Comparison of ENCODE assay signal across 35 cellular contexts in the genomic region with DNA sequence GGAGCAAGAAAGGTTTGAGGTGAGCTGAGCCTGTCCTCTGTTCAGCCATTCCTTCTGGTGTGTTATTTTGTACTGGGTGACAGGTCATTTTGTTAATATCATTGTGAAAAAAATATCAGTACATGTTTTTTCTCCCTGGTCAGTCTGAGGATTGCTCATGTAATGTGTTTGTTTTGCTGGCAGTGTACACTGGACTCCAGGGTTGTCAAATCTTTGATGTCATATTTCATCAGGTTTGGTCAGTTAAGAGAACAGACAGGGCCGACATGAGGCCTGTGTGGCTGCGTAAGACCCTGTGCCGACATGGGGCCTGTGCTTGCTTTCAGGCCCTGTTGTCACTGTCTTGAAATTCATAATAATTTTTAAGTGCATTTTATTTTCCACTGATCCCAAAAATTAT. TPM values are rescaled to one million over a fixed set of nuclear protein-coding genes. Genes with fewer than 3 reads are reported as not detected.
"Had no signal": no experiment of that assay in that cellular context is flagged by ENCODE, and none has a peak within 500 bp of the region (broad histone marks: within the 10 kb centered on the region; RNA-seq: fewer than 3 reads in every experiment).

No MANE protein-coding gene starts in this region.

- DNase-seq: activated CD4-positive, alpha-beta memory T cell treated with anti-CD3 and anti-CD28 coated beads for 36 hours; activated CD4-positive, alpha-beta T cell treated with anti-CD3 and anti-CD28 coated beads for 36 hours; activated CD4-positive, alpha-beta T cell treated with anti-CD3 and anti-CD28 coated beads, Interleukin-2, amount 10 ng/mL, durations not matched to agents 24 days and 14 days; activated CD4-positive, CD25-positive, alpha-beta regulatory T cell; activated CD4-positive, CD25-positive, alpha-beta regulatory T cell treated with anti-CD3 and anti-CD28 coated beads, Interleukin-2, amount 50 U/mL, for 72 hours; activated CD8-positive, alpha-beta memory T cell treated with anti-CD3 and anti-CD28 coated beads, Interleukin-2, amount 50 U/mL, for 48 hours; activated gamma-delta T cell; activated naive CD4-positive, alpha-beta T cell treated with Interleukin-2 at 50 U/mL for 16 hours; activated naive CD8-positive, alpha-beta T cell treated with anti-CD3 and anti-CD28 coated beads, Interleukin-2, amount 10 ng/mL, durations not matched to agents 7 days and 5 days; activated T-cell treated with anti-CD3 and anti-CD28 coated beads for 4 hours; activated T-cell treated with anti-CD3 and anti-CD28 coated beads, Interleukin-2, amount 50 U/mL, for 24 hours; activated T-cell treated with anti-CD3 and anti-CD28 coated beads, Interleukin-2, amount 50 U/mL, for 72 hours; amniotic stem cell; anterior cingulate cortex; brain microvascular endothelial cell; dorsolateral prefrontal cortex; effector memory CD8-positive, alpha-beta T cell; erythroblast; foreskin keratinocyte; gastrocnemius medialis; glutamatergic neuron; heart left ventricle; T-helper 1 cell; T-helper 17 cell; T1000; WERI-Rb-1 had no signal

- H3K4me3 Mint-ChIP-seq: activated CD4-positive, alpha-beta memory T cell treated with anti-CD3 and anti-CD28 coated beads for 36 hours; activated CD4-positive, alpha-beta T cell treated with anti-CD3 and anti-CD28 coated beads for 36 hours; activated CD4-positive, alpha-beta T cell treated with anti-CD3 and anti-CD28 coated beads, Interleukin-2, amount 10 ng/mL, durations not matched to agents 24 days and 14 days; activated naive CD8-positive, alpha-beta T cell treated with anti-CD3 and anti-CD28 coated beads, Interleukin-2, amount 10 ng/mL, durations not matched to agents 7 days and 5 days; activated T-cell treated with anti-CD3 and anti-CD28 coated beads, Interleukin-2, amount 50 U/mL, for 24 hours; activated T-cell treated with anti-CD3 and anti-CD28 coated beads, Interleukin-2, amount 50 U/mL, for 72 hours; central memory CD8-positive, alpha-beta T cell; dendritic cell treated with granulocyte-macrophage colony-stimulating factor and Interleukin-4, amounts not matched to agents 40 ng/mL and 50 ng/mL, for 4 days; effector memory CD8-positive, alpha-beta T cell; T-helper 17 cell; T-helper 2 cell treated with Interferon-gamma antibody and Interleukin-4, amounts not matched to agents 5 μg/mL and 100 μg/mL, for 36 hours had no signal

- H3K27me3 ChIP-seq: brain microvascular endothelial cell, dorsolateral prefrontal cortex, esophagus muscularis mucosa, foreskin keratinocyte, gastrocnemius medialis, heart left ventricle had no signal

- H3K4me1 ChIP-seq: foreskin keratinocyte, gastrocnemius medialis had no signal

- FAIRE-seq: astrocyte, bronchial epithelial cell had no signal

- H3K27me3 Mint-ChIP-seq: activated CD4-positive, alpha-beta memory T cell treated with anti-CD3 and anti-CD28 coated beads for 36 hours; activated CD4-positive, alpha-beta T cell treated with anti-CD3 and anti-CD28 coated beads for 36 hours; activated CD4-positive, alpha-beta T cell treated with anti-CD3 and anti-CD28 coated beads, Interleukin-2, amount 10 ng/mL, durations not matched to agents 24 days and 14 days; activated naive CD8-positive, alpha-beta T cell treated with anti-CD3 and anti-CD28 coated beads, Interleukin-2, amount 10 ng/mL, durations not matched to agents 7 days and 5 days; activated T-cell treated with anti-CD3 and anti-CD28 coated beads, Interleukin-2, amount 50 U/mL, for 24 hours; central memory CD8-positive, alpha-beta T cell; dendritic cell treated with granulocyte-macrophage colony-stimulating factor and Interleukin-4, amounts not matched to agents 40 ng/mL and 50 ng/mL, for 4 days; effector memory CD8-positive, alpha-beta T cell; T-helper 17 cell had no signal

- H3K9me3 ChIP-seq: esophagus muscularis mucosa, gastrocnemius medialis, heart left ventricle had no signal

- H3K4me3 ChIP-seq: coronary artery, dorsolateral prefrontal cortex, esophagus muscularis mucosa, gastrocnemius medialis, heart left ventricle had no signal

- ATAC-seq: activated CD4-positive, alpha-beta T cell treated with anti-CD3 and anti-CD28 coated beads for 36 hours; activated T-cell treated with anti-CD3 and anti-CD28 coated beads, Interleukin-2, amount 50 U/mL, for 72 hours; effector memory CD8-positive, alpha-beta T cell; foreskin keratinocyte; gastrocnemius medialis; heart left ventricle; T-helper 17 cell had no signal

- H3K9me3 Mint-ChIP-seq: activated CD4-positive, alpha-beta memory T cell treated with anti-CD3 and anti-CD28 coated beads for 36 hours; activated CD4-positive, alpha-beta T cell treated with anti-CD3 and anti-CD28 coated beads, Interleukin-2, amount 10 ng/mL, durations not matched to agents 24 days and 14 days; activated naive CD8-positive, alpha-beta T cell treated with anti-CD3 and anti-CD28 coated beads, Interleukin-2, amount 10 ng/mL, durations not matched to agents 7 days and 5 days; activated T-cell treated with anti-CD3 and anti-CD28 coated beads, Interleukin-2, amount 50 U/mL, for 24 hours; activated T-cell treated with anti-CD3 and anti-CD28 coated beads, Interleukin-2, amount 50 U/mL, for 72 hours; central memory CD8-positive, alpha-beta T cell; dendritic cell treated with granulocyte-macrophage colony-stimulating factor and Interleukin-4, amounts not matched to agents 40 ng/mL and 50 ng/mL, for 4 days; effector memory CD8-positive, alpha-beta T cell; T-helper 2 cell treated with Interferon-gamma antibody and Interleukin-4, amounts not matched to agents 5 μg/mL and 100 μg/mL, for 36 hours had no signal

- H3K27ac Mint-ChIP-seq: activated CD4-positive, alpha-beta memory T cell treated with anti-CD3 and anti-CD28 coated beads for 36 hours; activated CD4-positive, alpha-beta T cell treated with anti-CD3 and anti-CD28 coated beads for 36 hours; activated CD4-positive, alpha-beta T cell treated with anti-CD3 and anti-CD28 coated beads, Interleukin-2, amount 10 ng/mL, durations not matched to agents 24 days and 14 days; activated naive CD8-positive, alpha-beta T cell treated with anti-CD3 and anti-CD28 coated beads, Interleukin-2, amount 10 ng/mL, durations not matched to agents 7 days and 5 days; activated T-cell treated with anti-CD3 and anti-CD28 coated beads, Interleukin-2, amount 50 U/mL, for 24 hours; dendritic cell treated with granulocyte-macrophage colony-stimulating factor and Interleukin-4, amounts not matched to agents 40 ng/mL and 50 ng/mL, for 4 days; effector memory CD8-positive, alpha-beta T cell; T-helper 17 cell; T-helper 2 cell treated with Interferon-gamma antibody and Interleukin-4, amounts not matched to agents 5 μg/mL and 100 μg/mL, for 36 hours had no signal

- H3K27ac ChIP-seq: brain microvascular endothelial cell, coronary artery, dorsolateral prefrontal cortex, esophagus muscularis mucosa, foreskin keratinocyte, gastrocnemius medialis, heart left ventricle, WERI-Rb-1 had no signal

RNA-seq across cellular contexts. Expression of gene C16orf90, which starts 28.0 kb away (rescaled TPM):
- total RNA-seq: activated CD4-positive, alpha-beta memory T cell treated with anti-CD3 and anti-CD28 coated beads for 36 hours; activated CD4-positive, alpha-beta T cell treated with anti-CD3 and anti-CD28 coated beads for 36 hours; activated CD4-positive, alpha-beta T cell treated with anti-CD3 and anti-CD28 coated beads, Interleukin-2, amount 10 ng/mL, durations not matched to agents 24 days and 14 days; activated naive CD8-positive, alpha-beta T cell treated with anti-CD3 and anti-CD28 coated beads, Interleukin-2, amount 10 ng/mL, durations not matched to agents 7 days and 5 days; activated T-cell treated with anti-CD3 and anti-CD28 coated beads, Interleukin-2, amount 50 U/mL, for 72 hours; astrocyte; bronchial epithelial cell; cardiac septum; cerebellum; esophagus muscularis mucosa; foreskin keratinocyte; gastrocnemius medialis; heart left ventricle; T-helper 17 cell had no signal
- polyA plus RNA-seq: foreskin keratinocyte, heart left ventricle had no signal

RNA-seq across cellular contexts. Expression of gene NLRC3, which starts 53.9 kb away (rescaled TPM):
- total RNA-seq: bronchial epithelial cell, foreskin keratinocyte had no signal
- polyA plus RNA-seq: foreskin keratinocyte had no signal
